20 cellular contexts compared by ENCODE assay signal in genomic region chr9:116733010-116733641, GRCh38.
"Had no signal": no experiment of that assay in that cellular context is flagged by ENCODE, and none has a peak within 500 bp of the region (broad histone marks: within the 10 kb centered on the region; RNA-seq: fewer than 3 reads in every experiment).

No MANE protein-coding gene starts in this region.

- ATAC-seq: effector memory CD8-positive, alpha-beta T cell; gastroesophageal sphincter; left lobe of liver; mucosa of descending colon; naive thymus-derived CD8-positive, alpha-beta T cell; psoas muscle; right lobe of liver; stimulated activated naive B cell treated with anti-CD40 and anti-IgM and Interleukin-4, amounts not matched to agents 10 μg/mL and 1 μg/mL and 100 μg/mL, for 72 hours; stimulated activated naive CD8-positive, alpha-beta T cell treated with anti-CD3 and anti-CD28 coated beads, Interleukin-15, amount 100 ng/mL, for 72 hours had no signal

- DNase-seq: effector memory CD8-positive, alpha-beta T cell; esophagus squamous epithelium; foreskin fibroblast; glutamatergic neuron; islet precursor cell; mucosa of descending colon; naive thymus-derived CD8-positive, alpha-beta T cell; psoas muscle; retina; right lobe of liver; spleen; stimulated activated CD4-positive, alpha-beta T cell treated with anti-CD3 and anti-CD28 coated beads, Interleukin-15, amount 100 ng/mL, for 24 hours; stimulated activated CD4-positive, alpha-beta T cell treated with anti-CD3 and anti-CD28 coated beads, Interleukin-1b, Interleukin-23, amount 100 ng/mL, for 48 hours; stimulated activated CD4-positive, alpha-beta T cell treated with anti-CD3 and anti-CD28 coated beads, Interleukin-4, amount 100 ng/mL, for 4 hours; stimulated activated naive B cell treated with anti-CD40 and anti-IgM and Interleukin-4, amounts not matched to agents 10 μg/mL and 1 μg/mL and 100 μg/mL, for 72 hours; stimulated activated naive CD8-positive, alpha-beta T cell treated with anti-CD3 and anti-CD28 coated beads, Interleukin-15, amount 100 ng/mL, for 72 hours; testis; transverse colon had no signal
